22 cellular contexts compared by ENCODE assay signal in the genomic region with DNA sequence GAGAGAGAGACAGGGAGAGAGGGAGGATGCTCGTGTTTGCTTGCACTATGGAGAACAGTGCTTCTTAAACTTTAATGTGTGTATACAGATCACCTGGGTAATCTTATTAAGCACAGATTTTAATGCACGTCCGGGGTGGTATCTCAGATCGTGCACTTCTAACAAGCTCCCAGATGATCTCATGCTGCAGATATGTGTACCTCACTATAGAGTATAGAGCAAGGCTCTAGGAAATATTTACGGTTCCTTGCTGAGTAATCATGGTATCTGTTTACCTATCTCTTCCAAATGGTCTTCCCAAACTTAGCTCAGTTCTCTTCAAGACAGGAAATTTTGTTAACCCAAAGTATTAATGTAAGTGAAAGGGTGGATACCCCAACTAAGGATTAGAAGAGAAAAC.
DNase-seq lines count a peak whose midpoint lies in the region; ATAC-seq and TF ChIP-seq lines count a peak whose summit lies in the region.
"Had no signal": no experiment of that assay in that cellular context is flagged by ENCODE, and none has a peak within 500 bp of the region (broad histone marks: within the 10 kb centered on the region; RNA-seq: fewer than 3 reads in every experiment).

No MANE protein-coding gene starts in this region.

- TF ChIP-seq CTCF in RWPE2 (IDR thresholded peaks at IDR 0.05; ENCODE audit: poor library complexity, severe bottlenecking), result no peak

- CTCF ChIA-PET in activated CD4-positive, alpha-beta T cell treated with anti-CD3 and anti-CD28 coated beads for 36 hours (lab: Charles Lee), result no interaction called here

- peak; percentile 81 for ATAC-seq in RWPE2 (ENCODE audit: low read depth)
- ATAC-seq in activated CD4-positive, alpha-beta T cell treated with anti-CD3 and anti-CD28 coated beads for 36 hours, result no peak
- ATAC-seq: K562, upper lobe of right lung had no signal

- H3K36me3 ChIP-seq in RWPE2 (ENCODE audit: low read depth), result no peaks in the 10 kb centered on the region
- H3K36me3 ChIP-seq: esophagus squamous epithelium, upper lobe of right lung had no signal

- no peaks in the 10 kb centered on the region for H3K9me3 Mint-ChIP-seq in activated CD4-positive, alpha-beta T cell treated with anti-CD3 and anti-CD28 coated beads for 36 hours (ENCODE audit: low read depth)
- H3K9me3 Mint-ChIP-seq: activated naive CD4-positive, alpha-beta T cell treated with anti-CD3 and anti-CD28 coated beads, Interleukin-2, amount 50 U/mL, for 24 hours had no signal

- no peaks in the 10 kb centered on the region for H3K27me3 ChIP-seq in RWPE2 (ENCODE audit: insufficient read depth, poor library complexity, severe bottlenecking)
- H3K27me3 ChIP-seq: esophagus squamous epithelium, upper lobe of right lung had no signal

- no peaks in the 10 kb centered on the region for H3K36me3 Mint-ChIP-seq in activated CD4-positive, alpha-beta T cell treated with anti-CD3 and anti-CD28 coated beads for 36 hours (ENCODE audit: low read depth)
- H3K36me3 Mint-ChIP-seq: activated naive CD4-positive, alpha-beta T cell treated with anti-CD3 and anti-CD28 coated beads, Interleukin-2, amount 50 U/mL, for 24 hours had no signal

- no peak overlapping the region for H3K27ac ChIP-seq in RWPE2 (ENCODE audit: poor library complexity, severe bottlenecking)
- H3K27ac ChIP-seq: esophagus squamous epithelium, RWPE1, upper lobe of right lung had no signal

- no peak overlapping the region for H3K4me3 ChIP-seq in RWPE2 (ENCODE audit: severe bottlenecking)
- H3K4me3 ChIP-seq: esophagus squamous epithelium, K562, upper lobe of right lung had no signal

- DNase-seq in NCI-H82 (lab: John Stamatoyannopoulos, UW) (peak; percentile 35), NCI-H82 treated with DMSO at 0.1 percent for 48 hours (lab: John Stamatoyannopoulos, UW; ENCODE audit: unreplicated experiment) (no peak), RWPE2 (ENCODE audit: low spot score) (no peak), iris pigment epithelial cell (ENCODE audit: low read depth) (peak; percentile 24), DMS153 treated with DMSO at 0.1 percent for 48 hours (lab: John Stamatoyannopoulos, UW; ENCODE audit: unreplicated experiment) (no peak), OCI-M1 (lab: John Stamatoyannopoulos, UW) (no peak)
- no peak for DNase-seq in activated CD4-positive, alpha-beta T cell treated with anti-CD3 and anti-CD28 coated beads for 36 hours
- no peak for DNase-seq in activated naive CD4-positive, alpha-beta T cell (lab: John Stamatoyannopoulos, UW)
- DNase-seq: activated CD4-positive, CD25-positive, alpha-beta regulatory T cell treated with anti-CD3 and anti-CD28 coated beads, Interleukin-2, amount 50 U/mL, for 72 hours; activated T-cell treated with anti-CD3 and anti-CD28 coated beads, Interleukin-2, amount 50 U/mL, for 48 hours; effector memory CD4-positive, alpha-beta T cell; esophagus squamous epithelium; GDM1; glutamatergic neuron; MV-4-11; NCI-H187 treated with DMSO at 0.1 percent for 48 hours; NCI-H446 treated with DMSO at 0.1 percent for 48 hours; occipital lobe; upper lobe of right lung had no signal

- H3K27me3 Mint-ChIP-seq in activated CD4-positive, alpha-beta T cell treated with anti-CD3 and anti-CD28 coated beads for 36 hours, result no peaks in the 10 kb centered on the region
- H3K27me3 Mint-ChIP-seq: activated naive CD4-positive, alpha-beta T cell treated with anti-CD3 and anti-CD28 coated beads, Interleukin-2, amount 50 U/mL, for 24 hours had no signal

- no peak overlapping the region for H3K27ac Mint-ChIP-seq in activated CD4-positive, alpha-beta T cell treated with anti-CD3 and anti-CD28 coated beads for 36 hours
- H3K27ac Mint-ChIP-seq: activated naive CD4-positive, alpha-beta T cell treated with anti-CD3 and anti-CD28 coated beads, Interleukin-2, amount 50 U/mL, for 24 hours had no signal

- intact Hi-C loops in activated CD4-positive, alpha-beta T cell treated with anti-CD3 and anti-CD28 coated beads for 36 hours (cut with DNase I, micrococcal nuclease), result no loop called here

- POLR2A ChIA-PET in activated CD4-positive, alpha-beta T cell treated with anti-CD3 and anti-CD28 coated beads for 36 hours (lab: Charles Lee), result no interaction called here

- no peaks in the 10 kb centered on the region for H3K4me1 Mint-ChIP-seq in activated CD4-positive, alpha-beta T cell treated with anti-CD3 and anti-CD28 coated beads for 36 hours
- H3K4me1 Mint-ChIP-seq: activated naive CD4-positive, alpha-beta T cell treated with anti-CD3 and anti-CD28 coated beads, Interleukin-2, amount 50 U/mL, for 24 hours had no signal

- H3K4me3 Mint-ChIP-seq in activated CD4-positive, alpha-beta T cell treated with anti-CD3 and anti-CD28 coated beads for 36 hours, result no peak overlapping the region
- H3K4me3 Mint-ChIP-seq: activated naive CD4-positive, alpha-beta T cell treated with anti-CD3 and anti-CD28 coated beads, Interleukin-2, amount 50 U/mL, for 24 hours had no signal

- no peaks in the 10 kb centered on the region for H3K9me3 ChIP-seq in RWPE2 (ENCODE audit: severe bottlenecking)
- H3K9me3 ChIP-seq: esophagus squamous epithelium, upper lobe of right lung had no signal

- no peaks in the 10 kb centered on the region for H3K4me1 ChIP-seq in RWPE2 (ENCODE audit: insufficient read depth, poor library complexity, severe bottlenecking)
- H3K4me1 ChIP-seq: upper lobe of right lung had no signal

Comparison
In these comparisons a context has a peak if more than half of its experiments do, and no peak if none do; other contexts are left out.
1. DNase-seq: peak in NCI-H82 (single experiment) and iris pigment epithelial cell (single experiment); none in NCI-H82 treated with DMSO at 0.1 percent for 48 hours (single experiment), RWPE2 (single experiment), activated CD4-positive, alpha-beta T cell treated with anti-CD3 and anti-CD28 coated beads for 36 hours (single experiment), DMS153 treated with DMSO at 0.1 percent for 48 hours (single experiment), OCI-M1 (single experiment) and activated naive CD4-positive, alpha-beta T cell (0 of 4).